In genomic region chr4:84085986-84086385, GRCh38 we compare ENCODE assay signal across 19 cellular contexts.
DNase-seq lines count a peak whose midpoint lies in the region; FAIRE-seq and TF ChIP-seq lines count a peak whose summit lies in the region.
"Had no signal": no experiment of that assay in that cellular context is flagged by ENCODE, and none has a peak within 500 bp of the region (broad histone marks: within the 10 kb centered on the region; RNA-seq: fewer than 3 reads in every experiment).

No MANE protein-coding gene starts in this region.

- no peak overlapping the region for H3K14ac ChIP-seq in H1 (ENCODE audit: insufficient read length)

- H3K4me1 Mint-ChIP-seq in CD4-positive, alpha-beta memory T cell, result no peaks in the 10 kb centered on the region
- H3K4me1 Mint-ChIP-seq: CD14-positive monocyte had no signal

- H4K91ac ChIP-seq in H1 (replicated peaks; ENCODE audit: insufficient read length, low read length), result no peak overlapping the region

- no peaks in the 10 kb centered on the region for H3K23me2 ChIP-seq in H1 (ENCODE audit: low read depth, low read length)

- peaks cover 0 to 11% (median 0%) of the 10 kb centered on the region in 8 donors for H3K9me3 Mint-ChIP-seq in CD4-positive, alpha-beta memory T cell

- H3K4me2 ChIP-seq in PC-9, result no peak overlapping the region
- H3K4me2 ChIP-seq in H1 (ENCODE audit: insufficient read depth in 1 of 2, low read depth in 2 of 2, low read length in 2 of 2), result no peak overlapping the region
- H3K4me2 ChIP-seq: A549, BLaER1, KMS-11 had no signal

- H3F3A ChIP-seq in PC-9 (ENCODE audit: insufficient read depth, low read depth), result no peaks in the 10 kb centered on the region

- H4K20me1 ChIP-seq in PC-9 (ENCODE audit: insufficient read depth) (no peaks in the 10 kb centered on the region), H1 (replicated peaks in 1 of 2; ENCODE audit: control insufficient read depth in 1 of 2, insufficient read depth in 2 of 2, low read length in 2 of 2) (no peaks in the 10 kb centered on the region)
- H4K20me1 ChIP-seq: BLaER1 had no signal

- H2AK5ac ChIP-seq in H1 (ENCODE audit: low read depth, low read length), result no peak overlapping the region

- peak; percentile 17 for TF ChIP-seq CTCF in D721Med (IDR thresholded peaks at IDR 0.05; ENCODE audit: insufficient read depth, missing control alignments)
- TF ChIP-seq CTCF in PC-9 (conservative IDR thresholded peaks at IDR 0.05), result no peak
- no peak for TF ChIP-seq CTCF in H1 (IDR thresholded peaks at IDR 0.05; ENCODE audit: control extremely low read depth in 1 of 3, insufficient read depth in 1 of 3, low read depth in 1 of 3, low read length in 3 of 3)

- TF ChIP-seq RAD21 in H1 (IDR thresholded peaks at IDR 0.05 in 1 of 2, conservative IDR thresholded peaks at IDR 0.05 in 1 of 2; ENCODE audit: low read depth in 2 of 2, low read length in 2 of 2), result peak; percentile 7 to 44; a peak in 3 of 4 replicates

- no peaks in the 10 kb centered on the region for H3K27me3 Mint-ChIP-seq in CD4-positive, alpha-beta memory T cell

- WGBS in H1 (ENCODE audit: extremely low coverage in 1 of 2, insufficient coverage in 1 of 2, insufficient read length in 1 of 2, insufficient replicate concordance in 2 of 2, low coverage in 1 of 2, low lambda C conversion rate in 2 of 2, missing lambda C conversion rate in 1 of 2), 2 experiments, result 93% methylated on average over 4 of the region's 4 CpGs; no CpG with 5 or more reads in 1 of the 2 experiments

- no TSS peak for BruUV-seq in PC-9 (replicated peaks; lab: Mats Ljungman, UMichigan)

- DNase-seq in D721Med (ENCODE audit: insufficient read length, low spot score), result peak; percentile 18
- peak; percentile 55 to 64 for DNase-seq in NCI-H446 (lab: John Stamatoyannopoulos, UW)
- no peak for DNase-seq in PC-9
- DNase-seq in H1 (ENCODE audit: low read depth in 1 of 2, low spot score in 2 of 2), result no peak
- DNase-seq in GM12892 (ENCODE audit: insufficient read length), result no peak
- no peak for DNase-seq in AML-193 (lab: John Stamatoyannopoulos, UW)
- no peak for DNase-seq in CD4-positive, alpha-beta memory T cell
- DNase-seq: Calu3; CD8-positive, alpha-beta T cell; DMS79 treated with DMSO at 0.1 percent for 48 hours; HCEC 1CT had no signal

- no peaks in the 10 kb centered on the region for H3K9me3 ChIP-seq in PC-9 (ENCODE audit: insufficient read depth, low read depth)
- no peaks in the 10 kb centered on the region for H3K9me3 ChIP-seq in H1 (ENCODE audit: insufficient read depth in 2 of 2, low read depth in 1 of 2, low read length in 1 of 2)
- H3K9me3 ChIP-seq in CD4-positive, alpha-beta memory T cell (ENCODE audit: control insufficient read depth in 1 of 2, low read length in 2 of 2), result no peaks in the 10 kb centered on the region
- H3K9me3 ChIP-seq: A549, BLaER1 had no signal

- H4K5ac ChIP-seq in H1 (ENCODE audit: insufficient read length, low read depth, low read length), result no peak overlapping the region

- H3K27ac Mint-ChIP-seq in CD4-positive, alpha-beta memory T cell, result no peak overlapping the region
- H3K27ac Mint-ChIP-seq: CD14-positive monocyte; CD8-positive, alpha-beta T cell had no signal

- no peak overlapping the region for H2BK12ac ChIP-seq in H1 (ENCODE audit: low read depth, low read length)

- CTCF ChIA-PET in PC-9 (lab: Charles Lee), result no interaction called here
- CTCF ChIA-PET in H1 (lab: Charles Lee; ENCODE audit: partially characterized antibody), result interaction anchor here (0.7 to 1.2 kb wide), 2 partner anchors 31 to 550 kb away, joined by 3 to 5 read pairs; no protein-coding TSS in a partner anchor
- CTCF ChIA-PET in CD4-positive, alpha-beta memory T cell (lab: Charles Lee; ENCODE audit: partially characterized antibody), result no interaction called here

- no peak overlapping the region for H3K4ac ChIP-seq in H1 (replicated peaks; ENCODE audit: insufficient read length, low read depth, low read length)

- H2BK15ac ChIP-seq in H1 (ENCODE audit: low read length), result no peak overlapping the region

- H3K23ac ChIP-seq in H1 (ENCODE audit: insufficient read length), result no peak overlapping the region

- POLR2A ChIA-PET in PC-9 (lab: Charles Lee; ENCODE audit: unreplicated experiment), result no interaction called here
- POLR2A ChIA-PET in H1 (lab: Charles Lee; ENCODE audit: partially characterized antibody), result no interaction called here
- POLR2A ChIA-PET in CD4-positive, alpha-beta memory T cell (lab: Charles Lee; ENCODE audit: partially characterized antibody), result no interaction called here

- H3K4me3 ChIP-seq in PC-9, result no peak overlapping the region
- H3K4me3 ChIP-seq in H1 (ENCODE audit: extremely low read depth in 1 of 4, insufficient read depth in 2 of 4, low read depth in 3 of 4, low read length in 4 of 4), result no peak overlapping the region
- H3K4me3 ChIP-seq in CD4-positive, alpha-beta memory T cell (ENCODE audit: low read length in 2 of 2), result no peak overlapping the region
- H3K4me3 ChIP-seq: A549, BLaER1, GM12878 had no signal

- H2AFZ ChIP-seq in PC-9 (0 out of 2 replicates have a peak overlapping the region, but pooled peaks have one; percentile 33), H1 (ENCODE audit: low read length) (no peak overlapping the region)

- H3K27ac ChIP-seq in PC-9 (no peak overlapping the region), H1 (ENCODE audit: low read depth, low read length) (no peak overlapping the region)
- H3K27ac ChIP-seq in CD4-positive, alpha-beta memory T cell (ENCODE audit: low read depth, low read length), result no peak overlapping the region
- H3K27ac ChIP-seq: A549, BLaER1, HL-60, KMS-11 had no signal

- intact Hi-C loops in PC-9 (cut with micrococcal nuclease; ENCODE audit: unreplicated experiment), result no loop called here
- intact Hi-C loops in CD4-positive, alpha-beta memory T cell (cut with micrococcal nuclease), result no loop called here

- FAIRE-seq in D721Med (lab: Jason Lieb, UNC), result no peak
- no peak for FAIRE-seq in H1 (lab: Jason Lieb, UNC)
- FAIRE-seq in GM12892 (lab: Jason Lieb, UNC), result no peak
- FAIRE-seq: A549, GM12878, GM19239, H54 had no signal

- H3K79me2 ChIP-seq in PC-9 (ENCODE audit: low read depth), result no peaks in the 10 kb centered on the region
- H3K79me2 ChIP-seq in H1 (ENCODE audit: control insufficient read depth in 1 of 2, insufficient read depth in 2 of 2, low read length in 2 of 2), result no peaks in the 10 kb centered on the region

- no peak overlapping the region for H2BK20ac ChIP-seq in H1 (ENCODE audit: low read length)

- TF ChIP-seq POLR2A in H1 (IDR thresholded peaks at IDR 0.05; ENCODE audit: control extremely low read depth in 1 of 2, low read depth in 2 of 2, low read length in 2 of 2) (no peak), GM12892 (IDR thresholded peaks at IDR 0.05; ENCODE audit: low read depth, low read length) (no peak)

- no peak overlapping the region for H3K9ac ChIP-seq in H1 (replicated peaks in 1 of 4; ENCODE audit: extremely low read depth in 1 of 4, low read depth in 3 of 4, low read length in 3 of 4)
- H3K9ac ChIP-seq: BLaER1, KMS-11 had no signal

- no peak overlapping the region for H2BK5ac ChIP-seq in H1 (ENCODE audit: low read depth, low read length)

- no peak overlapping the region for H2BK120ac ChIP-seq in H1 (replicated peaks; ENCODE audit: low read depth, low read length)

- H3K36me3 ChIP-seq in PC-9 (ENCODE audit: low read depth) (no peaks in the 10 kb centered on the region), H1 (ENCODE audit: control insufficient read depth in 2 of 4, insufficient read depth in 4 of 4, low read length in 3 of 4) (no peaks in the 10 kb centered on the region)
- no peaks in the 10 kb centered on the region for H3K36me3 ChIP-seq in CD4-positive, alpha-beta memory T cell (ENCODE audit: insufficient read depth, low read length)
- H3K36me3 ChIP-seq: BLaER1 had no signal

- H3K79me1 ChIP-seq in H1 (ENCODE audit: low read depth, low read length), result no peaks in the 10 kb centered on the region

- no peaks in the 10 kb centered on the region for H3K4me1 ChIP-seq in PC-9 (replicated peaks; ENCODE audit: insufficient read depth)
- no peaks in the 10 kb centered on the region for H3K4me1 ChIP-seq in H1 (replicated peaks in 1 of 4; ENCODE audit: control insufficient read depth in 3 of 4, insufficient read depth in 4 of 4, low read length in 3 of 4)
- no peaks in the 10 kb centered on the region for H3K4me1 ChIP-seq in CD4-positive, alpha-beta memory T cell (ENCODE audit: insufficient read depth, low read length)
- H3K4me1 ChIP-seq: A549, BLaER1 had no signal

- no peak overlapping the region for H3K18ac ChIP-seq in H1 (ENCODE audit: extremely low read depth, low read length)

- H3K56ac ChIP-seq in H1 (replicated peaks; ENCODE audit: insufficient read length, low read depth, low read length), result no peak overlapping the region

- H3K4me3 Mint-ChIP-seq in CD4-positive, alpha-beta memory T cell, result no peak overlapping the region
- H3K4me3 Mint-ChIP-seq: CD14-positive monocyte; CD8-positive, alpha-beta T cell had no signal

- no peak for TF ChIP-seq EP300 in H1 (IDR thresholded peaks at IDR 0.05; ENCODE audit: borderline replicate concordance in 1 of 2, low read depth in 2 of 2, low read length in 2 of 2)

- H4K8ac ChIP-seq in H1 (ENCODE audit: extremely low read depth, insufficient read depth, low read length), result no peak overlapping the region

- H3K9me2 ChIP-seq in PC-9 (ENCODE audit: insufficient read depth), result no peaks in the 10 kb centered on the region

- no peaks in the 10 kb centered on the region for H3K27me3 ChIP-seq in PC-9 (ENCODE audit: insufficient read depth, low read depth)
- H3K27me3 ChIP-seq in H1 (replicated peaks in 1 of 4; ENCODE audit: control insufficient read depth in 3 of 4, extremely low read depth in 1 of 4, insufficient read depth in 3 of 4, low read length in 3 of 4), result no peaks in the 10 kb centered on the region
- H3K27me3 ChIP-seq in CD4-positive, alpha-beta memory T cell (ENCODE audit: insufficient read depth, low read length), result no peaks in the 10 kb centered on the region
- H3K27me3 ChIP-seq: BLaER1 had no signal

- H3K36me3 Mint-ChIP-seq in CD4-positive, alpha-beta memory T cell, result no peaks in the 10 kb centered on the region
- H3K36me3 Mint-ChIP-seq: CD14-positive monocyte; CD8-positive, alpha-beta T cell had no signal

TF ChIP-seq in H1, 55 proteins besides CTCF, POLR2A, EP300 and RAD21:
- no peak for TF ChIP-seq SP1 (IDR thresholded peaks at IDR 0.05; ENCODE audit: low read depth, low read length)
- TF ChIP-seq NANOG (IDR thresholded peaks at IDR 0.05; ENCODE audit: insufficient read depth, low read depth, low read length, poor library complexity, severe bottlenecking), result no peak
- TF ChIP-seq, protein P1, sequence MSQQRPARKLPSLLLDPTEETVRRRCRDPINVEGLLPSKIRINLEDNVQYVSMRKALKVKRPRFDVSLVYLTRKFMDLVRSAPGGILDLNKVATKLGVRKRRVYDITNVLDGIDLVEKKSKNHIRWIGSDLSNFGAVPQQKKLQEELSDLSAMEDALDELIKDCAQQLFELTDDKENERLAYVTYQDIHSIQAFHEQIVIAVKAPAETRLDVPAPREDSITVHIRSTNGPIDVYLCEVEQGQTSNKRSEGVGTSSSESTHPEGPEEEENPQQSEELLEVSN (IDR thresholded peaks at IDR 0.05), result no peak
- no peak for TF ChIP-seq TEAD4 (IDR thresholded peaks at IDR 0.05; ENCODE audit: low read depth, low read length)
- no peak for TF ChIP-seq EZH2 (IDR thresholded peaks at IDR 0.05; ENCODE audit: low read depth, low read length, severe bottlenecking)
- no peak for TF ChIP-seq CBX5 (IDR thresholded peaks at IDR 0.05; ENCODE audit: low read depth, low read length)
TF ChIP-seq in H1: peak in this region for 0.

Comparison
In these comparisons a context has a peak if more than half of its experiments do, and no peak if none do; other contexts are left out.
1. DNase-seq: peak in D721Med (single experiment) and NCI-H446 (2 of 2); none in PC-9 (0 of 2), H1 (0 of 2), GM12892 (single experiment), AML-193 (0 of 2) and CD4-positive, alpha-beta memory T cell (0 of 5).